8 cellular contexts compared by ENCODE assay signal in genomic region chr7:24401628-24402593, GRCh38.
DNase-seq lines count a peak whose midpoint lies in the region; ATAC-seq, FAIRE-seq and TF ChIP-seq lines count a peak whose summit lies in the region.

No MANE protein-coding gene starts in this region.

- no peaks in the 10 kb centered on the region for H3K9me3 Mint-ChIP-seq in HFFc6

- H3K27ac ChIP-seq in Panc1 (ENCODE audit: low read length) (no peak overlapping the region), small intestine (ENCODE audit: low read depth in 1 of 2, low read length in 1 of 2) (no peak overlapping the region)

- DNase-seq in G401 (ENCODE audit: low spot score) (peak; percentile 14), HFFc6 (peak; percentile 41), Panc1 (ENCODE audit: low read depth, low spot score) (peak; percentile 33), fibroblast of the conjunctiva (ENCODE audit: low read depth) (peak; percentile 14), small intestine (peak; percentile 66), CD1c-positive myeloid dendritic cell (ENCODE audit: extremely low spot score) (no peak), posterior cingulate gyrus (no peak)

- 0 out of 4 replicates have a peak overlapping the region, but pooled peaks of 1 of the 2 experiments have one; percentile 7 for H3K4me3 ChIP-seq in Panc1 (ENCODE audit: low read depth in 2 of 2, low read length in 2 of 2)
- H3K4me3 ChIP-seq in small intestine (ENCODE audit: low read depth in 1 of 2, low read length in 2 of 2), result no peak overlapping the region

- no peaks in the 10 kb centered on the region for H3K36me3 Mint-ChIP-seq in HFFc6 (ENCODE audit: low read depth)

- H3K4me3 Mint-ChIP-seq in HFFc6, result peak overlapping the region; percentile 74

- POLR2A ChIA-PET in Panc1 (lab: Charles Lee), result no interaction called here

- ATAC-seq in Panc1 (peak; percentile 79), HG02588 (IDR thresholded peaks at IDR 0.05; ENCODE audit: unreplicated experiment) (no peak)

- H3K9me3 ChIP-seq in Panc1 (ENCODE audit: control insufficient read depth, insufficient read depth, low read depth, low read length), result no peaks in the 10 kb centered on the region
- no peaks in the 10 kb centered on the region for H3K9me3 ChIP-seq in small intestine (ENCODE audit: control insufficient read depth, low read depth)

- TF ChIP-seq CTCF in HFFc6 (IDR thresholded peaks at IDR 0.05) (peak; percentile 75), Panc1 (IDR thresholded peaks at IDR 0.05) (peak; percentile 74)

- no TSS peak for BruUV-seq in Panc1 (replicated peaks; lab: Mats Ljungman, UMichigan)

- no peak for FAIRE-seq in small intestine (lab: Jason Lieb, UNC)

- no peaks in the 10 kb centered on the region for H3K36me3 ChIP-seq in Panc1 (ENCODE audit: control insufficient read depth, insufficient read depth, low read length)
- no peaks in the 10 kb centered on the region for H3K36me3 ChIP-seq in small intestine (ENCODE audit: control insufficient read depth in 2 of 2, insufficient read depth in 2 of 2, low read length in 2 of 2)

- H3K27ac Mint-ChIP-seq in HFFc6, result no peak overlapping the region

- CTCF ChIA-PET in Panc1 (lab: Charles Lee), result no interaction called here

- in situ Hi-C loops in G401 (cut with HindIII; ENCODE audit: low sequenced_read_pairs) (no loop called here), Panc1 (cut with HindIII; ENCODE audit: low pct_unique_long_range_greater_than_20kb, low sequenced_read_pairs) (no loop called here)

- no peaks in the 10 kb centered on the region for H3K4me1 Mint-ChIP-seq in HFFc6 (ENCODE audit: low read depth)

- 40 to 48% (median 42%) methylated on average over 13 to 14 of the region's 15 CpGs for WGBS in small intestine, 3 donors

- no peaks in the 10 kb centered on the region for H3K4me1 ChIP-seq in Panc1 (ENCODE audit: control insufficient read depth, insufficient read depth, low read length)
- no peaks in the 10 kb centered on the region for H3K4me1 ChIP-seq in small intestine (ENCODE audit: control insufficient read depth in 2 of 2, insufficient read depth in 1 of 2, low read depth in 1 of 2, low read length in 1 of 2)

- H3K27me3 Mint-ChIP-seq in HFFc6 (ENCODE audit: insufficient read depth), result peaks cover 16% of the 10 kb centered on the region

- intact Hi-C loops in Panc1 (cut with micrococcal nuclease; ENCODE audit: unreplicated experiment), result loop anchor here (2.0 to 10.0 kb wide), 2 partner anchors 173 to 321 kb away; partner anchors contain the start of gene PALS2
- intact Hi-C loops in posterior cingulate gyrus (cut with DNase I), result loop anchor here (10.0 kb wide), 1 partner anchor 263 kb away; no protein-coding TSS in a partner anchor

- H3K27me3 ChIP-seq in Panc1 (ENCODE audit: control insufficient read depth, insufficient read depth, low read length), result peaks cover 4% of the 10 kb centered on the region; the same call in 1 of the 2 replicates
- no peaks in the 10 kb centered on the region for H3K27me3 ChIP-seq in small intestine (ENCODE audit: control insufficient read depth in 2 of 2, insufficient read depth in 2 of 2, low read length in 2 of 2)

Comparison
In these comparisons a context has a peak if more than half of its experiments do, and no peak if none do; other contexts are left out.
1. DNase-seq: peak in G401 (single experiment), HFFc6 (single experiment), Panc1 (single experiment), fibroblast of the conjunctiva (single experiment) and small intestine (single experiment); none in CD1c-positive myeloid dendritic cell (single experiment) and posterior cingulate gyrus (0 of 10).